Comparison of ENCODE assay signal across 9 cellular contexts in genomic region chr7:20307119-20307518, GRCh38. TPM values are rescaled to one million over a fixed set of nuclear protein-coding genes. Genes with fewer than 3 reads are reported as not detected.
DNase-seq lines count a peak whose midpoint lies in the region; ATAC-seq and TF ChIP-seq lines count a peak whose summit lies in the region.
"Had no signal": no experiment of that assay in that cellular context is flagged by ENCODE, and none has a peak within 500 bp of the region (broad histone marks: within the 10 kb centered on the region; RNA-seq: fewer than 3 reads in every experiment).

No MANE protein-coding gene starts in this region.

- no peaks in the 10 kb centered on the region for H4K20me1 ChIP-seq in smooth muscle cell (ENCODE audit: low read depth)

- no peak overlapping the region for H3K4me2 ChIP-seq in smooth muscle cell

- H3K36me3 ChIP-seq in adipocyte (ENCODE audit: control insufficient read depth, insufficient read depth, low read length, severe bottlenecking) (no peaks in the 10 kb centered on the region), smooth muscle cell (ENCODE audit: low read depth) (no peaks in the 10 kb centered on the region)

- DNase-seq in DMS79 treated with DMSO at 0.1 percent for 48 hours (lab: John Stamatoyannopoulos, UW): peak; percentile 8
- DNase-seq in DMS79 (lab: John Stamatoyannopoulos, UW): no peak
- peak; percentile 35 for DNase-seq in adipocyte (ENCODE audit: low read depth)
- no peak for DNase-seq in smooth muscle cell (lab: John Stamatoyannopoulos, UW; ENCODE audit: unreplicated experiment)
- DNase-seq in head of caudate nucleus: no peak
- no peak for DNase-seq in hepatic stellate cell (ENCODE audit: low spot score)
- DNase-seq in HUDEP-2 (lab: John Stamatoyannopoulos, UW; ENCODE audit: unreplicated experiment in 76 of 76): no peak

- intact Hi-C loops in head of caudate nucleus (cut with DNase I): no loop called here

- TF ChIP-seq CTCF in smooth muscle cell (IDR thresholded peaks at IDR 0.05; ENCODE audit: borderline replicate concordance, insufficient read depth, poor library complexity, severe bottlenecking): no peak

- no peaks in the 10 kb centered on the region for H3F3A ChIP-seq in smooth muscle cell (ENCODE audit: low read depth)

- ATAC-seq in HG03159 (IDR thresholded peaks at IDR 0.05; ENCODE audit: unreplicated experiment): peak; percentile 81

- no peak overlapping the region for H2AFZ ChIP-seq in smooth muscle cell (ENCODE audit: low read depth)

- H3K4me3 ChIP-seq in adipocyte (ENCODE audit: low read length) (no peak overlapping the region), smooth muscle cell (no peak overlapping the region)

- H3K9ac ChIP-seq in adipocyte (ENCODE audit: low read length) (no peak overlapping the region), smooth muscle cell (ENCODE audit: low read depth) (peak overlapping the region; percentile 0)

- H3K9me3 ChIP-seq in adipocyte (ENCODE audit: control insufficient read depth, low read length): no peaks in the 10 kb centered on the region
- H3K9me3 ChIP-seq in smooth muscle cell (replicated peaks; ENCODE audit: low read depth): no peaks in the 10 kb centered on the region

- H3K4me1 ChIP-seq in adipocyte (ENCODE audit: control insufficient read depth, insufficient read depth, low read length) (peaks cover 5% of the 10 kb centered on the region), smooth muscle cell (ENCODE audit: low read depth) (no peaks in the 10 kb centered on the region)

- H3K79me2 ChIP-seq in smooth muscle cell (ENCODE audit: low read depth): no peaks in the 10 kb centered on the region

- peak overlapping the region; percentile 41 for H3K27ac ChIP-seq in smooth muscle cell (ENCODE audit: low read depth)
- H3K27ac ChIP-seq: 22Rv1 had no signal

- H3K27me3 ChIP-seq in adipocyte (replicated peaks; ENCODE audit: control insufficient read depth, insufficient read depth, low read length) (no peaks in the 10 kb centered on the region), smooth muscle cell (ENCODE audit: low read depth) (no peaks in the 10 kb centered on the region)

- WGBS in smooth muscle cell (ENCODE audit: low lambda C conversion rate): 48% methylated on average over 2 of the region's 2 CpGs

RNA-seq across cellular contexts. Expression of gene ITGB8, which starts 23.6 kb away (rescaled TPM):
- total RNA-seq in smooth muscle cell: 10.2 and 11.5 TPM in 2 replicates
- 0.38 and 1.5 TPM in 2 replicates for polyA plus RNA-seq in smooth muscle cell

Comparison
In these comparisons a context has a peak if more than half of its experiments do, and no peak if none do; other contexts are left out.
1. DNase-seq: peak in DMS79 treated with DMSO at 0.1 percent for 48 hours (single experiment) and adipocyte (single experiment); none in DMS79 (single experiment), smooth muscle cell (single experiment), head of caudate nucleus (0 of 42), hepatic stellate cell (single experiment) and HUDEP-2 (0 of 76).